Comparison of ENCODE assay signal across 15 cellular contexts in the genomic region with DNA sequence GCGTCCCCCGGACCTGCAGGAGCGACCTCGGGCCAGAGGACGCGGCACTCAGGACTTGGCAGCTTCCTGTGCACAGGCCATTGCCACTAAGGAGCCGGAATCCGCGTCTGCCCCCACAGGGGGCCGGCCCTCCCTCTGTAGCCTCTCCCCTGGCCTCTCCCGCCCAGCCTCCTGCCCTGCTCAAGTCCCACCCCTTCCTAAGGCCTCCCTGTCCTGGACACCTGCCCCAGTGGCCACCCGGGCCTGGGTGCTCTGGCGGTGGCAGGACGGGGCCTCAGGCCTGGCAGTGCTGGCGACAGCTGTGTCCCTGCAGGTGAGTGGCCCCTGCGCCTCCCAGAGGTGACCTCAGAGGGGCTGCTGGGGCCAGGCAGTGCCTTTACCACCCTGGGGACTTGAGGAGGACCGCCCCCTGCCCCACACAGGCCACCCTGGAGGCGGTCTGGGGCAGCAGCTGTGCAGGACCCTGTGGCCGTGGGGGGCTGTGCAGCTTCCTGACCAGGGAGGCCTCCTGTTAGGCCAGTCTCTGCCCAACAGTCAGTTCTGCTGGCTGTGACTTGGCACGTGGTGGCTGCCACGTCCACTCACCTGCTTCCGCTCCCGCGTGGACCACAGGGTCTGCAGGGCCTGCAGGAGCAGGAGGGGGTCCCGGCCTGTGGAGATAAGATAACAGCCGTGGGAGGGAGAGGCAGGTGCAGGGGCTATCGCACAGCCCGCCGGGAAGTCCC. TPM values are rescaled to one million over a fixed set of nuclear protein-coding genes. Genes with fewer than 3 reads are reported as not detected.
DNase-seq lines count a peak whose midpoint lies in the region; ATAC-seq and TF ChIP-seq lines count a peak whose summit lies in the region.
"Had no signal": no experiment of that assay in that cellular context is flagged by ENCODE, and none has a peak within 500 bp of the region (broad histone marks: within the 10 kb centered on the region; RNA-seq: fewer than 3 reads in every experiment).

No MANE protein-coding gene starts in this region.

- no peaks in the 10 kb centered on the region for H3K9me2 ChIP-seq in OCI-LY7 (ENCODE audit: insufficient read depth, low read length)

- H3K9me3 ChIP-seq in gastroesophageal sphincter (no peaks in the 10 kb centered on the region), OCI-LY7 (ENCODE audit: low read length) (no peaks in the 10 kb centered on the region)
- H3K9me3 ChIP-seq: colonic mucosa, testis had no signal

- peak; percentile 37 for ATAC-seq in gastroesophageal sphincter

- no peak overlapping the region for H3K4me2 ChIP-seq in OCI-LY7 (ENCODE audit: low read length)

- no peaks in the 10 kb centered on the region for H3K79me2 ChIP-seq in OCI-LY7 (ENCODE audit: insufficient read depth, low read depth, low read length)

- intact Hi-C loops in posterior vena cava (cut with DNase I), result no loop called here
- intact Hi-C loops in OCI-LY7 (cut with micrococcal nuclease; ENCODE audit: unreplicated experiment), result no loop called here

- no peak for TF ChIP-seq POLR2A in gastroesophageal sphincter (IDR thresholded peaks at IDR 0.05)

- H3K27ac ChIP-seq in gastroesophageal sphincter, result no peak overlapping the region
- no peak overlapping the region for H3K27ac ChIP-seq in caudate nucleus (ENCODE audit: low read depth, low read length)
- H3K27ac ChIP-seq in OCI-LY7 (ENCODE audit: low read depth, low read length, poor library complexity, severe bottlenecking), result no peak overlapping the region
- H3K27ac ChIP-seq: colonic mucosa, epithelial cell of prostate, testis had no signal

- H3K4me1 ChIP-seq in gastroesophageal sphincter (peaks cover 0 to 10% (median 0%) of the 10 kb centered on the region in 3 donors), OCI-LY7 (ENCODE audit: insufficient read depth, low read length, poor library complexity, severe bottlenecking) (no peaks in the 10 kb centered on the region)
- H3K4me1 ChIP-seq: colonic mucosa had no signal

- no peak overlapping the region for H2AFZ ChIP-seq in OCI-LY7 (ENCODE audit: low read length)

- WGBS in gastroesophageal sphincter (ENCODE audit: low coverage in 1 of 2), 2 donors, result 93% methylated on average over 4 of the region's 29 CpGs; no CpG with 5 or more reads in 1 of the 2 donors

- no TSS peak for BruUV-seq in OCI-LY7 (replicated peaks; lab: Mats Ljungman, UMichigan)

- CTCF ChIA-PET in OCI-LY7 (lab: Charles Lee; ENCODE audit: unreplicated experiment), result no interaction called here

- no peaks in the 10 kb centered on the region for H3K27me3 ChIP-seq in gastroesophageal sphincter
- H3K27me3 ChIP-seq: colonic mucosa, testis had no signal

- TF ChIP-seq CTCF in gastroesophageal sphincter (IDR thresholded peaks at IDR 0.05) (no peak), OCI-LY7 (conservative IDR thresholded peaks at IDR 0.05; ENCODE audit: low read length) (no peak)

- peak; percentile 96 for DNase-seq in COR-L47 (lab: John Stamatoyannopoulos, UW)
- DNase-seq in NCI-H146 (lab: John Stamatoyannopoulos, UW), result peak; percentile 84
- DNase-seq in posterior vena cava (ENCODE audit: low spot score), result peak; percentile 77
- no peak for DNase-seq in caudate nucleus (lab: John Stamatoyannopoulos, UW)
- no peak for DNase-seq in NCI-H524 treated with DMSO at 0.1 percent for 48 hours (lab: John Stamatoyannopoulos, UW)
- no peak for DNase-seq in OCI-LY7 (ENCODE audit: low spot score)
- DNase-seq: activated CD4-positive, CD25-positive, alpha-beta regulatory T cell treated with anti-CD3 and anti-CD28 coated beads, Interleukin-2, amount 50 U/mL, for 72 hours; activated naive CD4-positive, alpha-beta T cell treated with Interleukin-2 at 50 U/mL for 16 hours; colonic mucosa; GF-D8; immature natural killer cell; testis had no signal

- POLR2A ChIA-PET in OCI-LY7 (lab: Charles Lee), result no interaction called here

- TF ChIP-seq EP300 in gastroesophageal sphincter (IDR thresholded peaks at IDR 0.05), result no peak

- H3K36me3 ChIP-seq in gastroesophageal sphincter (peaks cover 0 to 26% of the 10 kb centered on the region in 2 donors), OCI-LY7 (ENCODE audit: insufficient read depth, low read length) (no peaks in the 10 kb centered on the region)
- H3K36me3 ChIP-seq: colonic mucosa had no signal

- H3K4me3 ChIP-seq in gastroesophageal sphincter, result no peak overlapping the region
- H3K4me3 ChIP-seq in OCI-LY7 (ENCODE audit: low read depth, low read length, poor library complexity, severe bottlenecking), result no peak overlapping the region
- H3K4me3 ChIP-seq: colonic mucosa, testis had no signal

- no peaks in the 10 kb centered on the region for H4K20me1 ChIP-seq in OCI-LY7 (ENCODE audit: insufficient read depth, low read length)

RNA-seq across cellular contexts. Expression of gene EXD3, which starts 40.1 kb away (rescaled TPM):
- total RNA-seq in gastroesophageal sphincter, result 10 to 100 TPM in 2 of 4 donors, 1 to 10 TPM in 2; 3.7 to 29.7 (median 10.9) TPM
- total RNA-seq in posterior vena cava, result 10 to 100 TPM; 13.9 to 14.6 TPM
- total RNA-seq in OCI-LY7 (2014; rRNA removed; shearing (Covaris generic)), result 14.2 and 27.0 TPM in 2 replicates
- 20.8 and 27.0 TPM in 2 replicates for total RNA-seq in OCI-LY7 (2022)

RNA-seq across cellular contexts. Expression of gene NOXA1, which starts 40.3 kb away (rescaled TPM):
- total RNA-seq in gastroesophageal sphincter (1 to 10 TPM; 1.1 to 4.2 (median 3.0) TPM), posterior vena cava (1 to 10 TPM; 2.0 to 2.7 TPM), OCI-LY7 (2022) (not detected in 2 replicates)
- not detected in 2 replicates for total RNA-seq in OCI-LY7 (2014; rRNA removed; shearing (Covaris generic))

RNA-seq across cellular contexts. Expression of gene ENTPD8, which starts 58.3 kb away (rescaled TPM):
- total RNA-seq in gastroesophageal sphincter, result under 1 TPM in 1 of 4 donors, not detected in 3; 0.57 TPM
- total RNA-seq in posterior vena cava, result not detected
- not detected in 2 replicates for total RNA-seq in OCI-LY7 (2014; rRNA removed; shearing (Covaris generic))
- total RNA-seq in OCI-LY7 (2022), result not detected in 2 replicates
- total RNA-seq: mesenteric fat pad had no signal

Comparison
In these comparisons a context has a peak if more than half of its experiments do, and no peak if none do; other contexts are left out.
1. DNase-seq: peak in COR-L47 (single experiment), NCI-H146 (single experiment) and posterior vena cava (single experiment); none in caudate nucleus (0 of 61), NCI-H524 treated with DMSO at 0.1 percent for 48 hours (single experiment) and OCI-LY7 (single experiment).